In genomic region chr7:120274899-120275298, GRCh38 we compare ENCODE assay signal across 14 cellular contexts.
"Had no signal": no experiment of that assay in that cellular context is flagged by ENCODE, and none has a peak within 500 bp of the region (broad histone marks: within the 10 kb centered on the region; RNA-seq: fewer than 3 reads in every experiment).

No MANE protein-coding gene starts in this region.

- DNase-seq: activated CD4-positive, alpha-beta T cell treated with anti-CD3 and anti-CD28 coated beads for 1 hour; activated CD4-positive, alpha-beta T cell treated with anti-CD3 and anti-CD28 coated beads, Interleukin-2, amount 50 U/mL, for 48 hours; activated gamma-delta T cell; activated T-cell treated with anti-CD3 and anti-CD28 coated beads, Interleukin-2, amount 50 U/mL, for 48 hours; esophagus squamous epithelium; foreskin fibroblast; head of caudate nucleus; stimulated activated CD4-positive, alpha-beta T cell treated with anti-CD3 and anti-CD28 coated beads, Interleukin-4, amount 100 ng/mL, for 4 hours; T-helper 9 cell; thyroid gland had no signal

- H3K27ac ChIP-seq: esophagus squamous epithelium, pancreas, skin epidermis, thyroid gland had no signal

- H3K4me1 ChIP-seq: pancreas, thyroid gland had no signal

- H3K9me3 Mint-ChIP-seq: memory B cell had no signal

- H3K4me3 Mint-ChIP-seq: activated naive CD8-positive, alpha-beta T cell; memory B cell had no signal

- H3K27ac Mint-ChIP-seq: activated naive CD8-positive, alpha-beta T cell; memory B cell had no signal

- H3K27me3 ChIP-seq: thyroid gland had no signal

- FAIRE-seq: pancreas had no signal

- H3K9me3 ChIP-seq: esophagus squamous epithelium, pancreas, thyroid gland had no signal

- ATAC-seq: pancreas had no signal

- H3K36me3 ChIP-seq: esophagus squamous epithelium, pancreas, thyroid gland had no signal

- H3K4me1 Mint-ChIP-seq: memory B cell had no signal

- H3K36me3 Mint-ChIP-seq: activated naive CD8-positive, alpha-beta T cell; memory B cell had no signal

- H3K4me3 ChIP-seq: esophagus squamous epithelium, pancreas, skin epidermis, thyroid gland had no signal
